In the genomic region with DNA sequence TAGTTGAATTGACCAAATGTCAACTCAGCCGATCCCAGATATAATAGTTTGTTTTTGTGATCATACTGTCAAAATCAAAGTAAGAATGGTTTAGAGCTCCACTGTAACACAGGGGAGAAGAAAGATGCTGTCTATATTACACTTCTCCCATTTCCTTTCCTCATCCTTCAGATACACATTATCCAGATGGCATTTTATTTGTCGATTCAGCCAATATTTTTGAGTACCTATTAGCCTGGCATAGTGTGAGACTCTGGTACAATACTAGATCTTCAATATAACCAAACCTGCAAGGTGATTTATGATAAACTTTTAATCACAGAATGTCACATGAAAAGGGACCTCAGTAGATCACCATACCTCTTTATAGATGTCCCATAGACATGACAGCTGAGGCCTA, we compare ENCODE assay signal across 10 cellular contexts. TPM values are rescaled to one million over a fixed set of nuclear protein-coding genes. Genes with fewer than 3 reads are reported as not detected.
DNase-seq lines count a peak whose midpoint lies in the region; ATAC-seq, FAIRE-seq and TF ChIP-seq lines count a peak whose summit lies in the region.
"Had no signal": no experiment of that assay in that cellular context is flagged by ENCODE, and none has a peak within 500 bp of the region (broad histone marks: within the 10 kb centered on the region; RNA-seq: fewer than 3 reads in every experiment).

No MANE protein-coding gene starts in this region.

- DNase-seq in A673 (ENCODE audit: low spot score): no peak
- no peak for DNase-seq in HAP-1 (ENCODE audit: low spot score in 2 of 2)
- DNase-seq in activated naive CD8-positive, alpha-beta T cell treated with anti-CD3 and anti-CD28 coated beads, Interleukin-2, amount 50 U/mL, for 24 hours: no peak
- no peak for DNase-seq in mesothelial cell of epicardium (ENCODE audit: low spot score in 2 of 2, unreplicated experiment in 2 of 2)
- no peak for DNase-seq in ACHN
- no peak for DNase-seq in pancreas

- H3K9me3 ChIP-seq in A673 (ENCODE audit: low read depth, low read length, poor library complexity, severe bottlenecking): no peaks in the 10 kb centered on the region
- H3K9me3 ChIP-seq in HAP-1: no peaks in the 10 kb centered on the region
- no peaks in the 10 kb centered on the region for H3K9me3 ChIP-seq in pancreas
- H3K9me3 ChIP-seq: left lung had no signal

- H3K4me3 ChIP-seq in A673 (ENCODE audit: low read depth, low read length, poor library complexity, severe bottlenecking): peak overlapping the region; percentile 83
- H3K4me3 ChIP-seq in HAP-1: peak overlapping the region; percentile 81
- peak overlapping the region in 2 of 4 donors; percentile 76 to 92 for H3K4me3 ChIP-seq in pancreas

- in situ Hi-C loops in HAP-1 (cut with MboI; ENCODE audit: low sequenced_read_pairs) (no loop called here), ACHN (cut with HindIII; ENCODE audit: low pct_ligation_motif_present, low pct_unique_long_range_greater_than_20kb, low sequenced_read_pairs) (no loop called here)

- no peak overlapping the region for H3K27ac Mint-ChIP-seq in activated naive CD8-positive, alpha-beta T cell treated with anti-CD3 and anti-CD28 coated beads, Interleukin-2, amount 50 U/mL, for 24 hours
- peak overlapping the region; percentile 30 for H3K27ac Mint-ChIP-seq in mesothelial cell of epicardium

- POLR2A ChIA-PET in A673 (lab: Charles Lee; ENCODE audit: low non-redundant PET): no interaction called here

- intact Hi-C loops in A673 (cut with micrococcal nuclease; ENCODE audit: unreplicated experiment) (no loop called here), pancreas (cut with DNase I) (no loop called here)

- no peak for ATAC-seq in activated naive CD8-positive, alpha-beta T cell treated with anti-CD3 and anti-CD28 coated beads, Interleukin-2, amount 50 U/mL, for 24 hours
- no peak for ATAC-seq in HG03354 (IDR thresholded peaks at IDR 0.05; ENCODE audit: poor library complexity, severe bottlenecking, unreplicated experiment)
- no peak for ATAC-seq in GM19455 (IDR thresholded peaks at IDR 0.05; ENCODE audit: unreplicated experiment)
- ATAC-seq in pancreas: no peak
- ATAC-seq: Panc1 had no signal

- H3K4me1 ChIP-seq in A673 (ENCODE audit: insufficient read depth, low read length, poor library complexity, severe bottlenecking) (peaks cover 7% of the 10 kb centered on the region), HAP-1 (peaks cover 41% of the 10 kb centered on the region), pancreas (peaks cover 22 to 40% (median 39%) of the 10 kb centered on the region in 3 donors)

- H3K27me3 ChIP-seq in A673 (replicated peaks; ENCODE audit: insufficient read depth, low read depth, low read length, poor library complexity): no peaks in the 10 kb centered on the region
- H3K27me3 ChIP-seq in HAP-1 (ENCODE audit: low read depth): no peaks in the 10 kb centered on the region
- H3K27me3 ChIP-seq in pancreas: no peaks in the 10 kb centered on the region
- H3K27me3 ChIP-seq: left lung had no signal

- peaks cover 54% of the 10 kb centered on the region for H3K4me1 Mint-ChIP-seq in activated naive CD8-positive, alpha-beta T cell treated with anti-CD3 and anti-CD28 coated beads, Interleukin-2, amount 50 U/mL, for 24 hours
- H3K4me1 Mint-ChIP-seq in mesothelial cell of epicardium: peaks cover 27% of the 10 kb centered on the region

- H3K36me3 ChIP-seq in A673 (ENCODE audit: insufficient read depth, low read length, poor library complexity, severe bottlenecking) (peaks cover 10% of the 10 kb centered on the region), HAP-1 (replicated peaks) (peaks cover 5% of the 10 kb centered on the region; the same call in 1 of the 2 replicates), pancreas (peaks cover 0 to 4% (median 0%) of the 10 kb centered on the region in 3 donors)

- no peaks in the 10 kb centered on the region for H3K9me3 Mint-ChIP-seq in activated naive CD8-positive, alpha-beta T cell treated with anti-CD3 and anti-CD28 coated beads, Interleukin-2, amount 50 U/mL, for 24 hours
- H3K9me3 Mint-ChIP-seq in mesothelial cell of epicardium: no peaks in the 10 kb centered on the region

- no peaks in the 10 kb centered on the region for H3K27me3 Mint-ChIP-seq in activated naive CD8-positive, alpha-beta T cell treated with anti-CD3 and anti-CD28 coated beads, Interleukin-2, amount 50 U/mL, for 24 hours
- no peaks in the 10 kb centered on the region for H3K27me3 Mint-ChIP-seq in mesothelial cell of epicardium (ENCODE audit: low read depth)

- BruUV-seq in A673 (replicated peaks; lab: Mats Ljungman, UMichigan): no TSS peak

- 22 to 35% methylated on average over 2 of the region's 2 CpGs for WGBS in pancreas, 2 donors

- no peak for FAIRE-seq in pancreas (lab: Jason Lieb, UNC)

- CTCF ChIA-PET in A673 (lab: Charles Lee): no interaction called here

- H3K27ac ChIP-seq in A673 (ENCODE audit: low read depth, low read length, poor library complexity, severe bottlenecking) (no peak overlapping the region), pancreas (peak overlapping the region in 2 of 4 donors; percentile 93 to 96)

- peak overlapping the region; percentile 90 for H3K4me3 Mint-ChIP-seq in activated naive CD8-positive, alpha-beta T cell treated with anti-CD3 and anti-CD28 coated beads, Interleukin-2, amount 50 U/mL, for 24 hours
- peak overlapping the region; percentile 96 for H3K4me3 Mint-ChIP-seq in mesothelial cell of epicardium

- H3K36me3 Mint-ChIP-seq in activated naive CD8-positive, alpha-beta T cell treated with anti-CD3 and anti-CD28 coated beads, Interleukin-2, amount 50 U/mL, for 24 hours (ENCODE audit: low read depth): peaks cover 3% of the 10 kb centered on the region
- peaks cover 3% of the 10 kb centered on the region for H3K36me3 Mint-ChIP-seq in mesothelial cell of epicardium

- no peak for TF ChIP-seq CTCF in A673 (conservative IDR thresholded peaks at IDR 0.05; ENCODE audit: low read depth, low read length)
- no peak for TF ChIP-seq CTCF in mesothelial cell of epicardium (IDR thresholded peaks at IDR 0.05; ENCODE audit: unreplicated experiment)
- no peak for TF ChIP-seq CTCF in pancreas (IDR thresholded peaks at IDR 0.05)

RNA-seq across cellular contexts. Expression of a gene that starts 1.7 kb away (rescaled TPM):
- total RNA-seq in A673 (2021) (76.7 and 82.5 TPM in 2 replicates), mesothelial cell of epicardium (66.0 to 74.8 TPM (median 69.0 TPM) in 3 replicates), pancreas (10 to 100 TPM; 38.0 to 66.1 (median 50.8) TPM)
- polyA plus RNA-seq in pancreas: 10 to 100 TPM; 30.9 to 51.5 TPM

RNA-seq across cellular contexts. Expression of a gene that starts 5.2 kb away (rescaled TPM):
- 15.7 and 16.1 TPM in 2 replicates for total RNA-seq in A673 (2021)
- total RNA-seq in mesothelial cell of epicardium: 14.0 to 15.0 TPM (median 14.2 TPM) in 3 replicates
- 1 to 10 TPM; 3.5 to 9.0 (median 5.2) TPM for total RNA-seq in pancreas
- polyA plus RNA-seq in pancreas: 1 to 10 TPM; 2.7 to 2.9 TPM
